20 cellular contexts compared by ENCODE assay signal in genomic region chr3:168001244-168001643, GRCh38.
DNase-seq lines count a peak whose midpoint lies in the region; ATAC-seq lines count a peak whose summit lies in the region.
"Had no signal": no experiment of that assay in that cellular context is flagged by ENCODE, and none has a peak within 500 bp of the region (broad histone marks: within the 10 kb centered on the region; RNA-seq: fewer than 3 reads in every experiment).

No MANE protein-coding gene starts in this region.

- H3K27me3 ChIP-seq in H7 (ENCODE audit: control insufficient read depth, insufficient read depth, low read length): no peaks in the 10 kb centered on the region
- H3K27me3 ChIP-seq: MG63 had no signal

- H3K36me3 ChIP-seq in H7 (replicated peaks; ENCODE audit: control insufficient read depth, insufficient read depth, low read length): no peaks in the 10 kb centered on the region
- H3K36me3 ChIP-seq: MG63 had no signal

- ATAC-seq in GM18511 (IDR thresholded peaks at IDR 0.05; ENCODE audit: unreplicated experiment): peak; percentile 56
- ATAC-seq in GM21619 (IDR thresholded peaks at IDR 0.05; ENCODE audit: unreplicated experiment): peak; percentile 46
- peak; percentile 68 for ATAC-seq in HG03175 (IDR thresholded peaks at IDR 0.05; ENCODE audit: unreplicated experiment)
- ATAC-seq: CD8-positive, alpha-beta T cell; HCT116 had no signal

- DNase-seq in glomerular visceral epithelial cell (ENCODE audit: extremely low spot score) (peak; percentile 20), SK-N-DZ (ENCODE audit: low spot score) (no peak), midbrain (lab: John Stamatoyannopoulos, UW) (no peak), mucosa of gallbladder (ENCODE audit: low spot score) (no peak), H7 (no peak)
- DNase-seq: CD8-positive, alpha-beta T cell; DMS 273 treated with DMSO at 0.1 percent for 48 hours; DMS79; GF-D8; KBM-7; MG63; NCI-H1105 treated with DMSO at 0.1 percent for 48 hours; NCI-H2029; NCI-H526 treated with DMSO at 0.1 percent for 48 hours; SHP77; T-helper 1 cell had no signal

- no peak overlapping the region for H3K4me3 ChIP-seq in H7 (ENCODE audit: insufficient read depth, low read depth, low read length)
- H3K4me3 ChIP-seq: MG63 had no signal
